Comparison of ENCODE assay signal across 1 cellular context in genomic region chr2:46538393-46538792, GRCh38.
TF ChIP-seq lines count a peak whose summit lies in the region.

No MANE protein-coding gene starts in this region.

TF ChIP-seq in GM12878, 131 proteins besides CTCF, POLR2A, EP300 and RAD21:
- TF ChIP-seq MLLT1 (IDR thresholded peaks at IDR 0.05): 0 out of 2 replicates have a peak, but pooled peaks have one; percentile 17
- no peak for TF ChIP-seq STAT1 (conservative IDR thresholded peaks at IDR 0.05)
- no peak for TF ChIP-seq KDM1A (IDR thresholded peaks at IDR 0.05; ENCODE audit: borderline replicate concordance)
- no peak for TF ChIP-seq PRDM15 (CRISPR knock-in tag; IDR thresholded peaks at IDR 0.05)
- TF ChIP-seq MYC (IDR thresholded peaks at IDR 0.05; ENCODE audit: insufficient read depth, insufficient read length, insufficient replicate concordance, low read length, severe bottlenecking): no peak
- TF ChIP-seq RUNX3 (IDR thresholded peaks at IDR 0.05; ENCODE audit: low read length): peak; percentile 30; the same call in 1 of the 2 replicates
- TF ChIP-seq CUX1 (IDR thresholded peaks at IDR 0.05; ENCODE audit: insufficient replicate concordance, low read depth, low read length): no peak
- no peak for TF ChIP-seq EED (IDR thresholded peaks at IDR 0.05; ENCODE audit: low read depth)
- TF ChIP-seq REST (IDR thresholded peaks at IDR 0.05; ENCODE audit: low read depth, low read length): no peak
- TF ChIP-seq ZNF217 (IDR thresholded peaks at IDR 0.05): no peak
- TF ChIP-seq ZNF384 (IDR thresholded peaks at IDR 0.05; ENCODE audit: borderline replicate concordance, low read depth, low read length): 0 out of 2 replicates have a peak, but pooled peaks have one; percentile 40
- TF ChIP-seq HDGF (IDR thresholded peaks at IDR 0.05): 0 out of 2 replicates have a peak, but pooled peaks have one; percentile 23
- TF ChIP-seq IKZF1 (conservative IDR thresholded peaks at IDR 0.05): no peak
- no peak for TF ChIP-seq NR2F1 (conservative IDR thresholded peaks at IDR 0.05)
- no peak for TF ChIP-seq SKIL (IDR thresholded peaks at IDR 0.05; ENCODE audit: low read depth, poor library complexity, severe bottlenecking)
- 0 out of 4 replicates have a peak, but pooled peaks of 1 of the 2 experiments have one; percentile 42 for TF ChIP-seq CEBPB (IDR thresholded peaks at IDR 0.05; ENCODE audit: borderline replicate concordance in 1 of 2, low read depth in 2 of 2, low read length in 2 of 2)
- TF ChIP-seq CBX5 (IDR thresholded peaks at IDR 0.05; ENCODE audit: low read depth): no peak
